In the genomic region with DNA sequence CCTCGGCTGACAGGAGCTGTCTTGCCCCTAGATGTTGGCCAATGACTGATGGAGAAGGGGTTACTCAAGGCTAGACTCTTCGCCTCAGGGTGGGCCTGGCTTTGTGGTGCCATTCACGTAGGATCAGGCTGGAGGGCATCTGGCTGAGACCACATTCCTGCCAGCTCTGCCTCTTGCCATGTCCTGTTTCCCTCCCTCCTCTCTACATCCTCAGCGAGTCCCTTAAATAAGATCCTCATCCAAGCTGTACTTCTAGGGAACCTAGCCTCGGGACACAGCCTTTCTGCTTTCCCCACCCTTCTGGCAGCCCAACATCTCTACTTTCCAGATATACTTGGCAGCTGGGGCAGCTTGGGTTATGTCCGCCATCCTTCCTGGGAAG, we compare ENCODE assay signal across 1 cellular context.
TF ChIP-seq lines count a peak whose summit lies in the region.

No MANE protein-coding gene starts in this region.

TF ChIP-seq in HepG2, 621 proteins besides CTCF, POLR2A, EP300 and RAD21:
- TF ChIP-seq RXRA (CRISPR knock-in tag; IDR thresholded peaks at IDR 0.05) = 0 out of 2 replicates have a peak, but pooled peaks have one; percentile 8
- no peak for TF ChIP-seq AKNA (CRISPR knock-in tag; IDR thresholded peaks at IDR 0.05; ENCODE audit: borderline replicate concordance)
